Comparison of ENCODE assay signal across 8 cellular contexts in genomic region chr19:38656171-38656981, GRCh38. TPM values are rescaled to one million over a fixed set of nuclear protein-coding genes. Genes with fewer than 3 reads are reported as not detected.
DNase-seq lines count a peak whose midpoint lies in the region; ATAC-seq and TF ChIP-seq lines count a peak whose summit lies in the region.

No MANE protein-coding gene starts in this region.

- H3K27ac Mint-ChIP-seq in HFFc6 = peak overlapping the region; percentile 99

- peaks cover 37% of the 10 kb centered on the region for H3K36me3 ChIP-seq in skeletal muscle satellite cell (ENCODE audit: insufficient read depth, low read length)

- H3K4me2 ChIP-seq in skeletal muscle satellite cell (ENCODE audit: low read length) = peak overlapping the region; percentile 19

- TF ChIP-seq CTCF in HFFc6 (IDR thresholded peaks at IDR 0.05) (no peak), GM13977 (IDR thresholded peaks at IDR 0.05; ENCODE audit: extremely low read depth, insufficient read depth, missing control alignments) (no peak)

- H3K4me3 Mint-ChIP-seq in HFFc6 = peak overlapping the region; percentile 84

- H3K27me3 ChIP-seq in skeletal muscle satellite cell (ENCODE audit: control insufficient read depth, insufficient read depth, low read length) = no peaks in the 10 kb centered on the region

- H3K9me3 Mint-ChIP-seq in HFFc6 = no peaks in the 10 kb centered on the region

- H3K4me1 Mint-ChIP-seq in HFFc6 (ENCODE audit: low read depth) = peaks cover 100% of the 10 kb centered on the region

- in situ Hi-C loops in GM13977 (cut with MboI; ENCODE audit: low pct_unique_long_range_greater_than_20kb, low sequenced_read_pairs, unreplicated experiment) = no loop called here

- ATAC-seq in HG03442 (IDR thresholded peaks at IDR 0.05; ENCODE audit: unreplicated experiment) = no peak

- peaks cover 57% of the 10 kb centered on the region for H3K36me3 Mint-ChIP-seq in HFFc6 (ENCODE audit: low read depth)

- DNase-seq in HFFc6 = peak; percentile 47
- DNase-seq in activated CD4-positive, alpha-beta T cell treated with anti-CD3 and anti-CD28 coated beads for 4 hours = peak; percentile 51 to 52
- DNase-seq in fibroblast of gingiva (ENCODE audit: low read depth) = peak; percentile 75
- DNase-seq in KG1 (lab: John Stamatoyannopoulos, UW) = no peak
- no peak for DNase-seq in GM13977 (ENCODE audit: low spot score)
- DNase-seq in activated effector memory CD4-positive, alpha-beta T cell treated with Interleukin-2 at 50 U/mL for 16 hours = no peak

- H3K9ac ChIP-seq in skeletal muscle satellite cell (ENCODE audit: low read depth, low read length) = peak overlapping the region; percentile 58

- H3K4me3 ChIP-seq in skeletal muscle satellite cell (ENCODE audit: low read length) = no peak overlapping the region

- peaks cover 12% of the 10 kb centered on the region for H3K27me3 Mint-ChIP-seq in HFFc6 (ENCODE audit: insufficient read depth)

- H3K9me3 ChIP-seq in skeletal muscle satellite cell (replicated peaks; ENCODE audit: low read length) = no peaks in the 10 kb centered on the region

- peaks cover 96% of the 10 kb centered on the region for H3K4me1 ChIP-seq in skeletal muscle satellite cell (ENCODE audit: control insufficient read depth, insufficient read depth, low read length)

RNA-seq across cellular contexts. Expression of gene ACTN4, which starts 8.9 kb away (rescaled TPM):
- 1,000 to 10,000 TPM in 5 of 6 experiments, 100 to 1,000 TPM in 1; 972 to 1,299 (median 1,250) TPM for total RNA-seq in HFFc6 (2021; fragmentation: NEBNext Ultra II Directional; extraction: Animal tissue kit (Norgen Biotek cat#: 25700))
- total RNA-seq in skeletal muscle satellite cell (2012; rRNA removed) = 162 and 238 TPM in 2 replicates

RNA-seq across cellular contexts. Expression of gene EIF3K, which starts 37.4 kb away (rescaled TPM):
- total RNA-seq in HFFc6 (2021; fragmentation: NEBNext Ultra II Directional; extraction: Animal tissue kit (Norgen Biotek cat#: 25700)) = 100 to 1,000 TPM; 227 to 241 (median 238) TPM
- total RNA-seq in skeletal muscle satellite cell (2012; rRNA removed) = 591 and 1,054 TPM in 2 replicates

RNA-seq across cellular contexts. Expression of gene MAP4K1, which starts 38.6 kb away (rescaled TPM):
- under 1 TPM in 3 of 6 experiments, not detected in 3; 0.27 to 0.74 (median 0.28) TPM for total RNA-seq in HFFc6 (2021; fragmentation: NEBNext Ultra II Directional; extraction: Animal tissue kit (Norgen Biotek cat#: 25700))
- 0.25 TPM in 1 of 2 replicates, not detected in the other for total RNA-seq in skeletal muscle satellite cell (2012; rRNA removed)

Comparison
In these comparisons a context has a peak if more than half of its experiments do, and no peak if none do; other contexts are left out.
1. DNase-seq: peak in HFFc6 (single experiment), activated CD4-positive, alpha-beta T cell treated with anti-CD3 and anti-CD28 coated beads for 4 hours (2 of 2) and fibroblast of gingiva (single experiment); none in KG1 (single experiment), GM13977 (single experiment) and activated effector memory CD4-positive, alpha-beta T cell treated with Interleukin-2 at 50 U/mL for 16 hours (single experiment).